Comparison of ENCODE assay signal across 21 cellular contexts in genomic region chr12:95545303-95545702, GRCh38. TPM values are rescaled to one million over a fixed set of nuclear protein-coding genes. Genes with fewer than 3 reads are reported as not detected.
DNase-seq lines count a peak whose midpoint lies in the region; TF ChIP-seq lines count a peak whose summit lies in the region.
"Had no signal": no experiment of that assay in that cellular context is flagged by ENCODE, and none has a peak within 500 bp of the region (broad histone marks: within the 10 kb centered on the region; RNA-seq: fewer than 3 reads in every experiment).

No MANE protein-coding gene starts in this region.

- POLR2A ChIA-PET in SK-N-SH (lab: Yijun Ruan, JAX), result no interaction called here

- TF ChIP-seq CTCF in H9 (conservative IDR thresholded peaks at IDR 0.05) (no peak), VCaP (conservative IDR thresholded peaks at IDR 0.05) (no peak), SK-N-SH (IDR thresholded peaks at IDR 0.05) (no peak), GM13977 (IDR thresholded peaks at IDR 0.05; ENCODE audit: extremely low read depth, insufficient read depth, missing control alignments) (no peak)

- H3T11ph ChIP-seq in H9 (ENCODE audit: low read length), result no peak overlapping the region

- peaks cover 34 to 41% of the 10 kb centered on the region in 2 experiments for H3K4me1 Mint-ChIP-seq in H9

- H2BK120ac ChIP-seq in H9 (ENCODE audit: low read depth, low read length, poor library complexity, severe bottlenecking), result no peak overlapping the region
- no peak overlapping the region for H2BK120ac ChIP-seq in neuronal stem cell (ENCODE audit: low read depth, low read length)

- DNase-seq in H9 (no peak), neuronal stem cell (ENCODE audit: low spot score) (no peak), SK-N-SH (no peak), cerebellum (ENCODE audit: low spot score) (no peak), GM13977 (ENCODE audit: low spot score) (no peak), kidney tubule cell (ENCODE audit: low spot score) (no peak)
- DNase-seq: ACHN; Caco-2; CD4-positive, CD25-positive, alpha-beta regulatory T cell; EL; GM23248; KG1; NCI-H1048; NCI-H524 treated with DMSO at 0.1 percent for 48 hours; Peyer's patch; T-cell had no signal

- H3K4me2 ChIP-seq in H9 (ENCODE audit: insufficient read depth, insufficient read length, low read length) (peak overlapping the region; percentile 92), neuronal stem cell (ENCODE audit: insufficient read depth, low read length, poor library complexity, severe bottlenecking) (peak overlapping the region; percentile 23), SK-N-SH (no peak overlapping the region)

- H3K27me3 ChIP-seq in H9 (ENCODE audit: insufficient read depth, low read length) (no peaks in the 10 kb centered on the region), neuronal stem cell (ENCODE audit: control insufficient read depth in 3 of 3, insufficient read depth in 3 of 3, low read depth in 1 of 3, low read length in 3 of 3) (peaks cover 0 to 53% (median 0%) of the 10 kb centered on the region in 3 experiments), SK-N-SH (ENCODE audit: insufficient read depth) (no peaks in the 10 kb centered on the region)

- H4K91ac ChIP-seq in H9 (ENCODE audit: insufficient read length, low read depth, low read length), result no peak overlapping the region
- no peak overlapping the region for H4K91ac ChIP-seq in neuronal stem cell (ENCODE audit: low read depth, low read length, poor library complexity)

- no peak for TF ChIP-seq EP300 in SK-N-SH (IDR thresholded peaks at IDR 0.05; ENCODE audit: borderline replicate concordance in 1 of 2, low read depth in 1 of 2, low read length in 1 of 2)

- no peak overlapping the region for H4K5ac ChIP-seq in H9 (ENCODE audit: insufficient read length, low read depth, low read length)

- H4K20me1 ChIP-seq in H9 (ENCODE audit: control insufficient read depth, insufficient read depth, insufficient read length) (no peaks in the 10 kb centered on the region), SK-N-SH (ENCODE audit: insufficient read depth) (no peaks in the 10 kb centered on the region)

- no peak overlapping the region for H3K14ac ChIP-seq in H9 (ENCODE audit: insufficient read depth, low read length)
- H3K14ac ChIP-seq in neuronal stem cell (ENCODE audit: low read length), result no peak overlapping the region

- peak overlapping the region; percentile 83 to 96 for H3K4me3 Mint-ChIP-seq in H9
- H3K4me3 Mint-ChIP-seq: B cell; CD4-positive, CD25-positive, alpha-beta regulatory T cell; T-cell had no signal

- peak overlapping the region; percentile 36 for H3K9ac ChIP-seq in H9 (ENCODE audit: extremely low read depth, insufficient read length, low read length)
- no peak overlapping the region for H3K9ac ChIP-seq in neuronal stem cell (ENCODE audit: low read depth, low read length, poor library complexity)
- no peak overlapping the region for H3K9ac ChIP-seq in SK-N-SH
- H3K9ac ChIP-seq: GM23248 had no signal

- no peak overlapping the region for H4K8ac ChIP-seq in H9 (replicated peaks; ENCODE audit: insufficient read length, low read depth, low read length)
- no peak overlapping the region for H4K8ac ChIP-seq in neuronal stem cell (ENCODE audit: low read depth, low read length)

- H2BK15ac ChIP-seq in H9 (ENCODE audit: low read depth, low read length) (no peak overlapping the region), neuronal stem cell (ENCODE audit: low read length) (no peak overlapping the region)

- CTCF ChIA-PET in SK-N-SH (lab: Yijun Ruan, JAX), result interaction anchor here (1.3 kb wide), 1 partner anchor 11 kb away, joined by 14 read pairs; no protein-coding TSS in a partner anchor

- H2BK12ac ChIP-seq in H9 (ENCODE audit: insufficient read length, low read depth, low read length), result no peak overlapping the region
- no peak overlapping the region for H2BK12ac ChIP-seq in neuronal stem cell (ENCODE audit: low read length)

- WGBS in H9 (ENCODE audit: extremely low coverage, insufficient read length, low lambda C conversion rate), result no CpG with 5 or more reads among the region's 4 CpGs
- no CpG with 5 or more reads among the region's 4 CpGs for WGBS in neuronal stem cell (ENCODE audit: extremely low coverage in 2 of 2, insufficient read length in 2 of 2, insufficient replicate concordance in 1 of 2), 2 donors
- WGBS in SK-N-SH (ENCODE audit: low lambda C conversion rate), result 86% methylated on average over 4 of the region's 4 CpGs

- H2AFZ ChIP-seq in H9 (ENCODE audit: low read length), result no peak overlapping the region
- no peak overlapping the region for H2AFZ ChIP-seq in neuronal stem cell (ENCODE audit: low read length)
- H2AFZ ChIP-seq in SK-N-SH (ENCODE audit: low read depth), result no peak overlapping the region
- H2AFZ ChIP-seq: GM23248 had no signal

- H3K9me3 Mint-ChIP-seq in H9, result peaks cover 0 to 5% of the 10 kb centered on the region in 2 experiments; a peak in 2 of 5 replicates

- no peak overlapping the region for H3K18ac ChIP-seq in H9 (ENCODE audit: insufficient read length, low read depth, low read length)
- H3K18ac ChIP-seq in neuronal stem cell (ENCODE audit: low read length), result no peak overlapping the region

- H3K27ac ChIP-seq in H9 (ENCODE audit: insufficient read length, low read depth, low read length) (peak overlapping the region; percentile 83), VCaP (peak overlapping the region; percentile 56), neuronal stem cell (replicated peaks; ENCODE audit: low read length) (peak overlapping the region; percentile 83), SK-N-SH (ENCODE audit: low read depth in 2 of 2, low read length in 1 of 2) (no peak overlapping the region; a peak in 1 of 4 replicates)
- H3K27ac ChIP-seq: GM23248, Peyer's patch, SK-N-MC had no signal

- no peak overlapping the region for H3K56ac ChIP-seq in H9 (ENCODE audit: insufficient read length, low read depth, low read length)

- peaks cover 7% of the 10 kb centered on the region for H3F3A ChIP-seq in SK-N-SH (replicated peaks; ENCODE audit: insufficient read depth)

- peaks cover 1% of the 10 kb centered on the region; the same call in 1 of the 2 replicates for H3K27me3 Mint-ChIP-seq in H9 (ENCODE audit: low read depth)

- no peaks in the 10 kb centered on the region for H3K23me2 ChIP-seq in H9 (ENCODE audit: insufficient read length, low read depth, low read length, poor library complexity, severe bottlenecking)

- H3K27ac Mint-ChIP-seq in H9, result peak overlapping the region; percentile 11 to 93 (median 89); a peak in 6 of 7 replicates
- H3K27ac Mint-ChIP-seq: B cell; CD4-positive, CD25-positive, alpha-beta regulatory T cell had no signal

- H3K4ac ChIP-seq in H9 (ENCODE audit: low read depth, low read length) (no peak overlapping the region), neuronal stem cell (ENCODE audit: low read length) (no peak overlapping the region)

- H3K9me2 ChIP-seq in SK-N-SH, result no peaks in the 10 kb centered on the region

- H3K79me1 ChIP-seq in H9 (ENCODE audit: insufficient read depth, low read depth, low read length, poor library complexity, severe bottlenecking) (peaks cover 3% of the 10 kb centered on the region), neuronal stem cell (ENCODE audit: low read depth, low read length) (peaks cover 6% of the 10 kb centered on the region)

- no peak overlapping the region for H2BK20ac ChIP-seq in H9 (ENCODE audit: low read depth, low read length, poor library complexity, severe bottlenecking)

- H3K9me3 ChIP-seq in H9 (ENCODE audit: control insufficient read depth, low read depth, low read length), result no peaks in the 10 kb centered on the region
- H3K9me3 ChIP-seq in neuronal stem cell (replicated peaks in 1 of 2; ENCODE audit: control insufficient read depth in 2 of 2, insufficient read depth in 1 of 2, low read depth in 1 of 2, low read length in 2 of 2), result peaks cover 0 to 12% of the 10 kb centered on the region in 2 donors
- no peaks in the 10 kb centered on the region for H3K9me3 ChIP-seq in SK-N-SH

- no peak for TF ChIP-seq RAD21 in SK-N-SH (IDR thresholded peaks at IDR 0.05; ENCODE audit: low read length)

- H3K79me2 ChIP-seq in H9 (ENCODE audit: insufficient read depth, low read length) (peaks cover 32% of the 10 kb centered on the region; the same call in 1 of the 2 replicates), SK-N-SH (ENCODE audit: insufficient read depth) (no peaks in the 10 kb centered on the region)

- H3K4me3 ChIP-seq in iPS-11a (ENCODE audit: low read depth, low read length), result peak overlapping the region; percentile 37
- no peak overlapping the region for H3K4me3 ChIP-seq in neuronal stem cell (ENCODE audit: low read length in 2 of 2)
- H3K4me3 ChIP-seq in SK-N-SH (ENCODE audit: low read depth in 2 of 2, low read length in 1 of 2), result no peak overlapping the region
- H3K4me3 ChIP-seq: GM23248, Peyer's patch, SK-N-MC had no signal

- no peak overlapping the region for H2AK5ac ChIP-seq in H9 (ENCODE audit: insufficient read length, low read length)
- no peak overlapping the region for H2AK5ac ChIP-seq in neuronal stem cell (ENCODE audit: low read depth, low read length)

- H2BK5ac ChIP-seq in H9 (ENCODE audit: insufficient read length, low read length) (no peak overlapping the region), neuronal stem cell (ENCODE audit: low read length) (no peak overlapping the region)

- H3K36me3 ChIP-seq in neuronal stem cell (replicated peaks in 1 of 2; ENCODE audit: control insufficient read depth in 2 of 2, insufficient read depth in 2 of 2, low read length in 2 of 2), result no peaks in the 10 kb centered on the region
- no peaks in the 10 kb centered on the region for H3K36me3 ChIP-seq in SK-N-SH (replicated peaks in 1 of 2; ENCODE audit: control insufficient read depth in 1 of 2, insufficient read depth in 2 of 2, low read length in 1 of 2)
- H3K36me3 ChIP-seq: Peyer's patch had no signal

- peaks cover 30 to 36% (median 34%) of the 10 kb centered on the region in 3 experiments for H3K36me3 Mint-ChIP-seq in H9 (ENCODE audit: insufficient read depth in 1 of 3, low read depth in 3 of 3)
- H3K36me3 Mint-ChIP-seq: CD4-positive, CD25-positive, alpha-beta regulatory T cell; T-cell had no signal

- in situ Hi-C loops in GM13977 (cut with MboI; ENCODE audit: low pct_unique_long_range_greater_than_20kb, low sequenced_read_pairs, unreplicated experiment), result no loop called here

- H3K23ac ChIP-seq in H9 (ENCODE audit: insufficient read length, low read depth, low read length) (no peak overlapping the region), neuronal stem cell (ENCODE audit: low read depth, low read length, poor library complexity) (no peak overlapping the region)

- no peaks in the 10 kb centered on the region; the same call in 1 of the 2 replicates for H3K4me1 ChIP-seq in H9 (ENCODE audit: insufficient read depth, low read length)
- peaks cover 0 to 10% of the 10 kb centered on the region in 2 donors for H3K4me1 ChIP-seq in neuronal stem cell (ENCODE audit: control insufficient read depth in 2 of 2, insufficient read depth in 1 of 2, low read depth in 1 of 2, low read length in 2 of 2)
- H3K4me1 ChIP-seq in SK-N-SH (ENCODE audit: control insufficient read depth in 1 of 2, insufficient read depth in 2 of 2, low read depth in 1 of 2, low read length in 1 of 2), result no peaks in the 10 kb centered on the region; a peak in 1 of 4 replicates
- H3K4me1 ChIP-seq: Caco-2, Peyer's patch had no signal

RNA-seq across cellular contexts. Expression of gene USP44, which starts 6.0 kb away (rescaled TPM):
- total RNA-seq in H9 (2021), result 181 and 185 TPM in 2 replicates
- 74.0 TPM for polyA plus RNA-seq in neuronal stem cell (2013, experiment 1 of 2)
- 77.3 TPM for polyA plus RNA-seq in neuronal stem cell (2013, experiment 2 of 2)
- 0.07 and 0.18 TPM in 2 replicates for polyA plus RNA-seq in SK-N-SH (2012; rRNA removed)
- polyA plus RNA-seq in SK-N-SH (2012; cell fraction: cytosol; rRNA removed), result 0.18 and 0.39 TPM in 2 replicates
- polyA plus RNA-seq in SK-N-SH (2012; cell fraction: nucleus; rRNA removed), result 0.21 and 0.22 TPM in 2 replicates
- 4.4 TPM for total RNA-seq in cerebellum
- total RNA-seq: HT1080 had no signal

Comparison
In these comparisons a context has a peak if more than half of its experiments do, and no peak if none do; other contexts are left out.
1. H3K27ac ChIP-seq: peak in H9 (single experiment), VCaP (single experiment) and neuronal stem cell (single experiment); none in SK-N-SH (0 of 2).
2. RNA of gene USP44, which starts 6.0 kb away (total RNA-seq): 181 to 185 TPM in H9; 4.4 TPM in cerebellum (single experiment); every median in the first group is over 10 times any median in the second.